In genomic region chr22:31089101-31090100, GRCh38 we compare ENCODE assay signal across 8 cellular contexts. TPM values are rescaled to one million over a fixed set of nuclear protein-coding genes. Genes with fewer than 3 reads are reported as not detected.
DNase-seq lines count a peak whose midpoint lies in the region; ATAC-seq and TF ChIP-seq lines count a peak whose summit lies in the region.

No MANE protein-coding gene starts in this region.

- H3K27ac ChIP-seq in neural cell (ENCODE audit: low read length), result no peak overlapping the region

- H3K4me3 ChIP-seq in BE2C (ENCODE audit: low read depth, low read length) (no peak overlapping the region), epithelial cell of proximal tubule (ENCODE audit: low read depth, low read length) (no peak overlapping the region), neural cell (ENCODE audit: low read length) (no peak overlapping the region)

- no peak overlapping the region for H3K27ac Mint-ChIP-seq in T-helper 17 cell

- no peaks in the 10 kb centered on the region for H3F3A ChIP-seq in neural cell (ENCODE audit: insufficient read depth, low read length, poor library complexity, severe bottlenecking)

- H3K27me3 Mint-ChIP-seq in T-helper 17 cell, result no peaks in the 10 kb centered on the region

- H3K9me2 ChIP-seq in neural cell (ENCODE audit: insufficient read depth, low read length), result no peaks in the 10 kb centered on the region

- TF ChIP-seq CTCF in BE2C (IDR thresholded peaks at IDR 0.05; ENCODE audit: low read depth, low read length) (peak; percentile 94), GM13977 (IDR thresholded peaks at IDR 0.05; ENCODE audit: extremely low read depth, insufficient read depth, missing control alignments) (peak; percentile 90), epithelial cell of proximal tubule (conservative IDR thresholded peaks at IDR 0.05; ENCODE audit: low read depth, low read length) (peak; percentile 75), neural cell (IDR thresholded peaks at IDR 0.05; ENCODE audit: poor library complexity, severe bottlenecking) (peak; percentile 80)

- TF ChIP-seq RAD21 in neural cell (conservative IDR thresholded peaks at IDR 0.05), result peak; percentile 76

- H3K36me3 ChIP-seq in BE2C (no peaks in the 10 kb centered on the region), neural cell (ENCODE audit: insufficient read depth, low read length) (no peaks in the 10 kb centered on the region)

- no peak for TF ChIP-seq EP300 in neural cell (conservative IDR thresholded peaks at IDR 0.05; ENCODE audit: poor library complexity, severe bottlenecking)

- H4K20me1 ChIP-seq in neural cell (ENCODE audit: insufficient read depth), result no peaks in the 10 kb centered on the region

- ATAC-seq in T-helper 17 cell, result no peak
- ATAC-seq in HG02610 (IDR thresholded peaks at IDR 0.05; ENCODE audit: unreplicated experiment), result no peak
- no peak for ATAC-seq in HG03108 (IDR thresholded peaks at IDR 0.05; ENCODE audit: unreplicated experiment)

- H3K9me3 ChIP-seq in BE2C (no peaks in the 10 kb centered on the region), T-helper 17 cell (ENCODE audit: control insufficient read depth, low read length, poor library complexity, severe bottlenecking) (no peaks in the 10 kb centered on the region), neural cell (ENCODE audit: low read length) (no peaks in the 10 kb centered on the region)

- in situ Hi-C loops in GM13977 (cut with MboI; ENCODE audit: low pct_unique_long_range_greater_than_20kb, low sequenced_read_pairs, unreplicated experiment), result loop anchor here (10.0 kb wide), 1 partner anchor 325 kb away; no protein-coding TSS in a partner anchor

- no peak overlapping the region for H2AFZ ChIP-seq in neural cell (ENCODE audit: low read depth, low read length)

- H3K4me1 Mint-ChIP-seq in T-helper 17 cell, result peaks cover 9% of the 10 kb centered on the region

- H3K4me3 Mint-ChIP-seq in T-helper 17 cell, result no peak overlapping the region

- DNase-seq in BE2C (peak; percentile 76), GM13977 (ENCODE audit: low spot score) (peak; percentile 82), T-helper 17 cell (peak in 2 of 3 donors; percentile 24 to 42), epithelial cell of proximal tubule (ENCODE audit: low read depth) (no peak), kidney glomerular epithelial cell (lab: John Stamatoyannopoulos, UW) (no peak)

- H3K79me2 ChIP-seq in neural cell (replicated peaks; ENCODE audit: insufficient read depth, low read length), result no peaks in the 10 kb centered on the region

- no peaks in the 10 kb centered on the region for H3K27me3 ChIP-seq in BE2C
- peaks cover 14% of the 10 kb centered on the region for H3K27me3 ChIP-seq in neural cell (ENCODE audit: insufficient read depth, low read depth, low read length)

- H3K36me3 Mint-ChIP-seq in T-helper 17 cell (ENCODE audit: low read depth), result no peaks in the 10 kb centered on the region

- H3K9ac ChIP-seq in neural cell (ENCODE audit: low read length), result no peak overlapping the region

- H3K4me1 ChIP-seq in BE2C, result no peaks in the 10 kb centered on the region

- H3K4me2 ChIP-seq in neural cell (ENCODE audit: low read length), result no peak overlapping the region

TF ChIP-seq in neural cell, 6 proteins besides CTCF, POLR2A, EP300 and RAD21:
- peak; percentile 76 for TF ChIP-seq SMC3 (conservative IDR thresholded peaks at IDR 0.05; ENCODE audit: poor library complexity)
- TF ChIP-seq REST (IDR thresholded peaks at IDR 0.05; ENCODE audit: borderline replicate concordance), result no peak
TF ChIP-seq in neural cell: peak in this region for 1.

RNA-seq across cellular contexts. Expression of gene SMTN, which starts 8.3 kb away (rescaled TPM):
- polyA plus RNA-seq in BE2C (2012; ENCODE audit: insufficient read depth, insufficient read length, low read depth), result 85.8 TPM
- 1 to 10 TPM; 1.8 to 4.9 TPM for total RNA-seq in T-helper 17 cell
- 138 and 166 TPM in 2 replicates for total RNA-seq in epithelial cell of proximal tubule
- polyA plus RNA-seq in neural cell, result 2.8 and 3.4 TPM in 2 replicates
- 3.5 and 5.6 TPM in 2 replicates for polyA minus RNA-seq in neural cell

RNA-seq across cellular contexts. Expression of gene SELENOM, which starts 18.0 kb away (rescaled TPM):
- polyA plus RNA-seq in BE2C (2012; ENCODE audit: insufficient read depth, insufficient read length, low read depth), result 21.5 TPM
- total RNA-seq in T-helper 17 cell (10 to 100 TPM; 33.2 to 54.8 TPM), epithelial cell of proximal tubule (18.9 and 56.3 TPM in 2 replicates)
- 6.3 and 6.6 TPM in 2 replicates for polyA plus RNA-seq in neural cell
- 2.1 TPM in 1 of 2 replicates, not detected in the other for polyA minus RNA-seq in neural cell

RNA-seq across cellular contexts. Expression of gene INPP5J, which starts 33.4 kb away (rescaled TPM):
- 44.3 TPM for polyA plus RNA-seq in BE2C (2012; ENCODE audit: insufficient read depth, insufficient read length, low read depth)
- total RNA-seq in T-helper 17 cell, result under 1 TPM in 1 of 2 donors, not detected in 1; 0.25 TPM
- total RNA-seq in epithelial cell of proximal tubule, result 1.2 and 3.0 TPM in 2 replicates
- polyA plus RNA-seq in neural cell, result 3.7 and 9.4 TPM in 2 replicates
- polyA minus RNA-seq in neural cell, result 5.1 and 6.0 TPM in 2 replicates

RNA-seq across cellular contexts. Expression of gene PLA2G3, which starts 50.9 kb away (rescaled TPM):
- not detected for polyA plus RNA-seq in BE2C (2012; ENCODE audit: insufficient read depth, insufficient read length, low read depth)
- total RNA-seq in T-helper 17 cell (not detected), epithelial cell of proximal tubule (2.0 TPM in 1 of 2 replicates, not detected in the other)
- not detected in 2 replicates for polyA plus RNA-seq in neural cell
- polyA minus RNA-seq in neural cell, result not detected in 2 replicates

Comparison
In these comparisons a context has a peak if more than half of its experiments do, and no peak if none do; other contexts are left out.
1. DNase-seq: peak in BE2C (single experiment), GM13977 (single experiment) and T-helper 17 cell (2 of 3); none in epithelial cell of proximal tubule (single experiment) and kidney glomerular epithelial cell (single experiment).
2. RNA of gene SMTN, which starts 8.3 kb away (total RNA-seq): 138 to 166 TPM in epithelial cell of proximal tubule; 1.8 to 4.9 TPM in T-helper 17 cell; every median in the first group is over 10 times any median in the second.
3. Peak in every context shown above with its lines, with median percentiles within 50 percentile points of each other: CTCF ChIP-seq.